ENCODE assay signal across 2 cellular contexts in the genomic region with DNA sequence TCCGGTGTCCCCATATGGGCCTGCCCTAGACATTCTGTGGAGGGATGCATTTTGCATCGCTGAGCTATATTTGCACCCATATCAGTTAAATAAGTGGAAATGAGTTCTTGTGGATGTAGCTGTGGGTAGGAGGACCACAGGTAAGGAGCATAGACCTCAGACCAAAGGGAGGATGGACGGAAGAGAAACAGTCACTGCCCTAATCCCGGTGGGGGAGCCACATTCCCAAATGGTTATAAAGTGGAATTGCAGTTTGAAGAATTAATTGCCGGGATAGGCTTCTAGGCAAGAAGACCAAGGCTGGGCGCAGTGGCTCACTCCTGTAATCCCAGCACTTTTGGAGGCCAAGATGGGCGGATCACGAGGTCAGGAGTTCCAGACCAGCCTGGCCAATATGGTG.
TF ChIP-seq lines count a peak whose summit lies in the region.

No MANE protein-coding gene starts in this region.

TF ChIP-seq in SK-N-SH, 30 proteins besides CTCF, POLR2A, EP300 and RAD21 (continued from another document):
- TF ChIP-seq IRF3 (IDR thresholded peaks at IDR 0.05; ENCODE audit: low read depth, low read length) (no peak), MEF2A (IDR thresholded peaks at IDR 0.05; ENCODE audit: borderline replicate concordance, low read depth) (no peak), FOXJ3 (CRISPR knock-in tag; IDR thresholded peaks at IDR 0.05) (no peak), RFX5 (IDR thresholded peaks at IDR 0.05; ENCODE audit: low read length) (no peak), GATA2 (CRISPR knock-in tag; IDR thresholded peaks at IDR 0.05) (no peak), REST (IDR thresholded peaks at IDR 0.05; ENCODE audit: low read depth, low read length) (no peak), ELF1 (IDR thresholded peaks at IDR 0.05) (no peak), YY1 (IDR thresholded peaks at IDR 0.05; ENCODE audit: low read depth) (no peak)
- TF ChIP-seq, protein P1, sequence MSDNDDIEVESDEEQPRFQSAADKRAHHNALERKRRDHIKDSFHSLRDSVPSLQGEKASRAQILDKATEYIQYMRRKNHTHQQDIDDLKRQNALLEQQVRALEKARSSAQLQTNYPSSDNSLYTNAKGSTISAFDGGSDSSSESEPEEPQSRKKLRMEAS (IDR thresholded peaks at IDR 0.05; ENCODE audit: low read depth) = no peak

TF ChIP-seq in SK-N-SH treated with all-trans-retinoic acid at 6 μM for 48 hours, 23 proteins besides CTCF, POLR2A, EP300 and RAD21 (continued from another document):
- TF ChIP-seq TSHZ2 (CRISPR knock-in tag; IDR thresholded peaks at IDR 0.05) (no peak), CSDC2 (CRISPR knock-in tag; IDR thresholded peaks at IDR 0.05) (no peak), ARNTL (CRISPR knock-in tag; IDR thresholded peaks at IDR 0.05; ENCODE audit: borderline replicate concordance, low read depth) (no peak)
